Comparison of ENCODE assay signal across 16 cellular contexts in genomic region chr1:31905093-31905509, GRCh38. TPM values are rescaled to one million over a fixed set of nuclear protein-coding genes. Genes with fewer than 3 reads are reported as not detected.
DNase-seq lines count a peak whose midpoint lies in the region; ATAC-seq, FAIRE-seq and TF ChIP-seq lines count a peak whose summit lies in the region.
"Had no signal": no experiment of that assay in that cellular context is flagged by ENCODE, and none has a peak within 500 bp of the region (broad histone marks: within the 10 kb centered on the region; RNA-seq: fewer than 3 reads in every experiment).

No MANE protein-coding gene starts in this region.

- DNase-seq in T-helper 1 cell: no peak
- no peak for DNase-seq in GM12891 (ENCODE audit: insufficient read length, low spot score)
- no peak for DNase-seq in activated T-helper 1 cell treated with anti-CD3 and anti-CD28 coated beads, Interleukin-12 subunit alpha, Interleukin-12 subunit beta, Interleukin-2, Interleukin-4 antibody, amounts not matched to agents 30 ng/mL and 10 ng/mL and 1 ng/mL, durations not matched to agents 14 hours and 24 hours and 36 hours (ENCODE audit: low spot score)
- DNase-seq in natural killer cell: no peak
- DNase-seq in DMS153 treated with DMSO at 0.1 percent for 48 hours (lab: John Stamatoyannopoulos, UW; ENCODE audit: unreplicated experiment): no peak
- DNase-seq: anterior cingulate cortex; heart right ventricle; NCI-H2029; NCI-H510A; stimulated activated CD8-positive, alpha-beta memory T cell treated with anti-CD3 and anti-CD28 coated beads, Interleukin-4, amount 100 ng/mL, for 48 hours; testis had no signal

- no peak for FAIRE-seq in GM12891 (lab: Jason Lieb, UNC)
- FAIRE-seq: islet of Langerhans had no signal

- no peak overlapping the region for H3K4me3 Mint-ChIP-seq in T-helper 1 cell treated with Interleukin-12 subunit alpha and Interleukin-12 subunit beta and Interleukin-4 antibody, amounts not matched to agents 30 μg/mL and 1 μg/mL, for 36 hours
- H3K4me3 Mint-ChIP-seq in activated T-helper 1 cell treated with anti-CD3 and anti-CD28 coated beads, Interleukin-12 subunit alpha, Interleukin-12 subunit beta, Interleukin-2, Interleukin-4 antibody, amounts not matched to agents 30 ng/mL and 10 ng/mL and 1 ng/mL, durations not matched to agents 14 hours and 24 hours and 36 hours: no peak overlapping the region
- no peak overlapping the region for H3K4me3 Mint-ChIP-seq in natural killer cell
- H3K4me3 Mint-ChIP-seq: GM23338 had no signal

- peak overlapping the region; percentile 64 for H3K27ac Mint-ChIP-seq in T-helper 1 cell treated with Interleukin-12 subunit alpha and Interleukin-12 subunit beta and Interleukin-4 antibody, amounts not matched to agents 30 μg/mL and 1 μg/mL, for 36 hours
- H3K27ac Mint-ChIP-seq in activated T-helper 1 cell treated with anti-CD3 and anti-CD28 coated beads, Interleukin-12 subunit alpha, Interleukin-12 subunit beta, Interleukin-2, Interleukin-4 antibody, amounts not matched to agents 30 ng/mL and 10 ng/mL and 1 ng/mL, durations not matched to agents 14 hours and 24 hours and 36 hours: peak overlapping the region; percentile 10
- H3K27ac Mint-ChIP-seq in natural killer cell: peak overlapping the region; percentile 37 to 72
- H3K27ac Mint-ChIP-seq: GM23338 had no signal

- ATAC-seq in natural killer cell (no peak), GM19035 (IDR thresholded peaks at IDR 0.05; ENCODE audit: unreplicated experiment) (no peak), GM21360 (IDR thresholded peaks at IDR 0.05; ENCODE audit: unreplicated experiment) (no peak)
- ATAC-seq: GM23338 had no signal

- no peak for TF ChIP-seq CTCF in natural killer cell (IDR thresholded peaks at IDR 0.05)

- peak; percentile 52; the same call in 1 of the 2 replicates for TF ChIP-seq POLR2A in GM12891 (IDR thresholded peaks at IDR 0.05; ENCODE audit: low read depth, low read length)

- H3K4me1 Mint-ChIP-seq in T-helper 1 cell treated with Interleukin-12 subunit alpha and Interleukin-12 subunit beta and Interleukin-4 antibody, amounts not matched to agents 30 μg/mL and 1 μg/mL, for 36 hours (ENCODE audit: low read depth): peaks cover 32% of the 10 kb centered on the region
- peaks cover 15% of the 10 kb centered on the region for H3K4me1 Mint-ChIP-seq in activated T-helper 1 cell treated with anti-CD3 and anti-CD28 coated beads, Interleukin-12 subunit alpha, Interleukin-12 subunit beta, Interleukin-2, Interleukin-4 antibody, amounts not matched to agents 30 ng/mL and 10 ng/mL and 1 ng/mL, durations not matched to agents 14 hours and 24 hours and 36 hours (ENCODE audit: low read depth)
- peaks cover 29 to 54% of the 10 kb centered on the region in 2 donors for H3K4me1 Mint-ChIP-seq in natural killer cell
- H3K4me1 Mint-ChIP-seq: GM23338 had no signal

- H3K9me3 Mint-ChIP-seq in T-helper 1 cell treated with Interleukin-12 subunit alpha and Interleukin-12 subunit beta and Interleukin-4 antibody, amounts not matched to agents 30 μg/mL and 1 μg/mL, for 36 hours: peaks cover 5% of the 10 kb centered on the region
- H3K9me3 Mint-ChIP-seq in activated T-helper 1 cell treated with anti-CD3 and anti-CD28 coated beads, Interleukin-12 subunit alpha, Interleukin-12 subunit beta, Interleukin-2, Interleukin-4 antibody, amounts not matched to agents 30 ng/mL and 10 ng/mL and 1 ng/mL, durations not matched to agents 14 hours and 24 hours and 36 hours: no peaks in the 10 kb centered on the region
- H3K9me3 Mint-ChIP-seq in natural killer cell: no peaks in the 10 kb centered on the region

- intact Hi-C loops in activated T-helper 1 cell treated with anti-CD3 and anti-CD28 coated beads, Interleukin-12 subunit alpha, Interleukin-12 subunit beta, Interleukin-2, Interleukin-4 antibody, amounts not matched to agents 30 ng/mL and 10 ng/mL and 1 ng/mL, durations not matched to agents 14 hours and 24 hours and 36 hours (cut with micrococcal nuclease): no loop called here
- intact Hi-C loops in natural killer cell (cut with micrococcal nuclease): no loop called here

- H3K36me3 Mint-ChIP-seq in T-helper 1 cell treated with Interleukin-12 subunit alpha and Interleukin-12 subunit beta and Interleukin-4 antibody, amounts not matched to agents 30 μg/mL and 1 μg/mL, for 36 hours (ENCODE audit: low read depth): peaks cover 62% of the 10 kb centered on the region
- peaks cover 56% of the 10 kb centered on the region for H3K36me3 Mint-ChIP-seq in activated T-helper 1 cell treated with anti-CD3 and anti-CD28 coated beads, Interleukin-12 subunit alpha, Interleukin-12 subunit beta, Interleukin-2, Interleukin-4 antibody, amounts not matched to agents 30 ng/mL and 10 ng/mL and 1 ng/mL, durations not matched to agents 14 hours and 24 hours and 36 hours (ENCODE audit: low read depth)
- H3K36me3 Mint-ChIP-seq in natural killer cell: peaks cover 18% of the 10 kb centered on the region

- H3K27me3 Mint-ChIP-seq in T-helper 1 cell treated with Interleukin-12 subunit alpha and Interleukin-12 subunit beta and Interleukin-4 antibody, amounts not matched to agents 30 μg/mL and 1 μg/mL, for 36 hours (ENCODE audit: low read depth): no peaks in the 10 kb centered on the region
- no peaks in the 10 kb centered on the region for H3K27me3 Mint-ChIP-seq in activated T-helper 1 cell treated with anti-CD3 and anti-CD28 coated beads, Interleukin-12 subunit alpha, Interleukin-12 subunit beta, Interleukin-2, Interleukin-4 antibody, amounts not matched to agents 30 ng/mL and 10 ng/mL and 1 ng/mL, durations not matched to agents 14 hours and 24 hours and 36 hours (ENCODE audit: insufficient read depth)
- no peaks in the 10 kb centered on the region for H3K27me3 Mint-ChIP-seq in natural killer cell (ENCODE audit: low read depth in 2 of 2)

TF ChIP-seq in GM12891, 5 proteins besides CTCF, POLR2A, EP300 and RAD21:
- no peak for TF ChIP-seq TAF1 (IDR thresholded peaks at IDR 0.05; ENCODE audit: low read depth, low read length)
- no peak for TF ChIP-seq PAX5 (IDR thresholded peaks at IDR 0.05; ENCODE audit: insufficient read depth, low read length, severe bottlenecking)
- TF ChIP-seq POLR2AphosphoS5 (IDR thresholded peaks at IDR 0.05; ENCODE audit: low read depth, low read length): peak; percentile 75; the same call in 1 of the 2 replicates
- TF ChIP-seq SPI1 (IDR thresholded peaks at IDR 0.05; ENCODE audit: low read depth, low read length): no peak
- TF ChIP-seq POU2F2 (IDR thresholded peaks at IDR 0.05; ENCODE audit: low read depth, low read length): peak; percentile 62; the same call in 1 of the 2 replicates

RNA-seq across cellular contexts. Expression of gene PTP4A2, which starts 33.1 kb away (rescaled TPM):
- polyA plus RNA-seq in GM12891 (2012; ENCODE audit: low read depth, missing spikeins): 213 TPM
- total RNA-seq in activated T-helper 1 cell treated with anti-CD3 and anti-CD28 coated beads, Interleukin-12 subunit alpha, Interleukin-12 subunit beta, Interleukin-2, Interleukin-4 antibody, amounts not matched to agents 30 ng/mL and 10 ng/mL and 1 ng/mL, durations not matched to agents 14 hours and 24 hours and 36 hours: 390 and 421 TPM in 2 replicates
- 100 to 1,000 TPM; 435 to 527 (median 443) TPM for total RNA-seq in natural killer cell

Comparison
In these comparisons a context has a peak if more than half of its experiments do, and no peak if none do; other contexts are left out.
1. H3K27ac Mint-ChIP-seq: peak in every context shown above with its lines; median percentile 64 in T-helper 1 cell treated with Interleukin-12 subunit alpha and Interleukin-12 subunit beta and Interleukin-4 antibody, amounts not matched to agents 30 μg/mL and 1 μg/mL, for 36 hours; 54 in natural killer cell; 10 in activated T-helper 1 cell treated with anti-CD3 and anti-CD28 coated beads, Interleukin-12 subunit alpha, Interleukin-12 subunit beta, Interleukin-2, Interleukin-4 antibody, amounts not matched to agents 30 ng/mL and 10 ng/mL and 1 ng/mL, durations not matched to agents 14 hours and 24 hours and 36 hours.